ENCODE assay signal across 10 cellular contexts in the genomic region with DNA sequence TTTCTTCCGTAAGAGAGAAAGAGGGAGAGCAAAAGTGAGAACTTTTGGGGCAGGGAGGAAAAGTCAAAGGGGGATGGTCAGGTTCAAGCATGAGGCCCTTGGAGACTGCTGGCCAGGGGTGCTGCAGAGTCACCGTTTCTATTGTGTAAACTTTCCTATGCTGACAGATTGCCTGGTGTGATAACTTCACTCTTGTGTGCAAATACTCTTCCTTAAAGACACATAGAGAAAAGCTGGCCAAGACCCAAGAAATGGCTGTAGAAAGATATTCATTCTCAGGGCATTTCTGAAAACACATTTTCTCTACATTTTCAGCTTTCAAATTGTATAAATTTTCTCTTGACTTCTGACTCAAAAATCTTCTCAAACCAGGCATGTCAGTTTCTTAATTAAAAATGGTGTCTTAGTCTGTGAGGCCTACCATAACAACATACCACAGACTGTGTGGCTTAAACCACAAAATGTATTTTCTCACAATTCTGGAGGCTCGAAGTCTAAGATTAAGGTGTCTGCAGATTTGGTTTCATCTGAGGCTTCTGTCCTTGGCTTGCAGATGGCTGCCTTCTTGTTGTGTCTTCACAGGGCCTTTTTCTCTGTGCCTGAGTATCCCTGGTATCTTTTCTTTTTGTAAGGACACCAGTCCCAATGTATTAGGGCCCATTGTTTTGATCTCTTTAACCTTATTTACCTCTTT.
A peak's percentile ranks its signal among the peaks of the same experiment; 100 is the strongest.
DNase-seq lines count a peak whose midpoint lies in the region; ATAC-seq and TF ChIP-seq lines count a peak whose summit lies in the region.
"Had no signal": no experiment of that assay in that cellular context is flagged by ENCODE, and none has a peak within 500 bp of the region (broad histone marks: within the 10 kb centered on the region; RNA-seq: fewer than 3 reads in every experiment).

No MANE protein-coding gene starts in this region.

- H3K4me1 ChIP-seq in thyroid gland: peaks cover 5 to 6% of the 10 kb centered on the region in 2 donors

- 41 to 57% methylated on average over 3 of the region's 3 CpGs for WGBS in thyroid gland, 2 donors

- TF ChIP-seq CTCF in foreskin fibroblast (IDR thresholded peaks at IDR 0.05; ENCODE audit: low read depth, low read length) (no peak), thyroid gland (IDR thresholded peaks at IDR 0.05) (no peak)

- no peak overlapping the region for H3K4me3 ChIP-seq in foreskin fibroblast (ENCODE audit: low read depth in 1 of 2, low read length in 2 of 2)
- no peak overlapping the region for H3K4me3 ChIP-seq in thyroid gland (replicated peaks in 1 of 3)
- H3K4me3 ChIP-seq: lung had no signal

- H3K27me3 Mint-ChIP-seq in activated CD8-positive, alpha-beta memory T cell treated with anti-CD3 and anti-CD28 coated beads, Interleukin-2, amount 10 ng/mL, durations not matched to agents 7 days and 5 days: peaks cover 6% of the 10 kb centered on the region
- no peaks in the 10 kb centered on the region for H3K27me3 Mint-ChIP-seq in T-cell
- no peaks in the 10 kb centered on the region for H3K27me3 Mint-ChIP-seq in activated CD4-positive, alpha-beta memory T cell treated with anti-CD3 and anti-CD28 coated beads for 36 hours

- peaks cover 10% of the 10 kb centered on the region for H3K4me1 Mint-ChIP-seq in activated CD8-positive, alpha-beta memory T cell treated with anti-CD3 and anti-CD28 coated beads, Interleukin-2, amount 10 ng/mL, durations not matched to agents 7 days and 5 days
- H3K4me1 Mint-ChIP-seq in T-cell: peaks cover 23 to 33% (median 23%) of the 10 kb centered on the region in 3 donors
- peaks cover 24% of the 10 kb centered on the region for H3K4me1 Mint-ChIP-seq in activated CD4-positive, alpha-beta memory T cell treated with anti-CD3 and anti-CD28 coated beads for 36 hours (ENCODE audit: low read depth)

- H3K36me3 Mint-ChIP-seq in activated CD8-positive, alpha-beta memory T cell treated with anti-CD3 and anti-CD28 coated beads, Interleukin-2, amount 10 ng/mL, durations not matched to agents 7 days and 5 days: peaks cover 2% of the 10 kb centered on the region
- H3K36me3 Mint-ChIP-seq in T-cell: no peaks in the 10 kb centered on the region
- no peaks in the 10 kb centered on the region for H3K36me3 Mint-ChIP-seq in activated CD4-positive, alpha-beta memory T cell treated with anti-CD3 and anti-CD28 coated beads for 36 hours

- CTCF ChIA-PET in activated CD8-positive, alpha-beta memory T cell treated with anti-CD3 and anti-CD28 coated beads, Interleukin-2, amount 10 ng/mL, durations not matched to agents 7 days and 5 days (lab: Charles Lee): no interaction called here
- CTCF ChIA-PET in T-cell (lab: Charles Lee): interaction anchor here in 1 of 2 donors (1.3 kb wide), 1 partner anchor 592 kb away, joined by 3 read pairs; no protein-coding TSS in a partner anchor
- CTCF ChIA-PET in activated CD4-positive, alpha-beta memory T cell treated with anti-CD3 and anti-CD28 coated beads for 36 hours (lab: Charles Lee): no interaction called here

- peak overlapping the region; percentile 1 for H3K27ac Mint-ChIP-seq in activated CD8-positive, alpha-beta memory T cell treated with anti-CD3 and anti-CD28 coated beads, Interleukin-2, amount 10 ng/mL, durations not matched to agents 7 days and 5 days
- peak overlapping the region; percentile 74 to 79 for H3K27ac Mint-ChIP-seq in T-cell
- H3K27ac Mint-ChIP-seq in activated CD4-positive, alpha-beta memory T cell treated with anti-CD3 and anti-CD28 coated beads for 36 hours: no peak overlapping the region

- no peak overlapping the region for H3K4me3 Mint-ChIP-seq in activated CD8-positive, alpha-beta memory T cell treated with anti-CD3 and anti-CD28 coated beads, Interleukin-2, amount 10 ng/mL, durations not matched to agents 7 days and 5 days
- no peak overlapping the region for H3K4me3 Mint-ChIP-seq in T-cell
- no peak overlapping the region for H3K4me3 Mint-ChIP-seq in activated CD4-positive, alpha-beta memory T cell treated with anti-CD3 and anti-CD28 coated beads for 36 hours

- intact Hi-C loops in thyroid gland (cut with DNase I): no loop called here
- intact Hi-C loops in activated CD4-positive, alpha-beta memory T cell treated with anti-CD3 and anti-CD28 coated beads for 36 hours (cut with micrococcal nuclease): no loop called here

- POLR2A ChIA-PET in T-cell (lab: Charles Lee): no interaction called here
- POLR2A ChIA-PET in activated CD4-positive, alpha-beta memory T cell treated with anti-CD3 and anti-CD28 coated beads for 36 hours (lab: Charles Lee): no interaction called here

- no peak for DNase-seq in activated CD8-positive, alpha-beta memory T cell treated with anti-CD3 and anti-CD28 coated beads, Interleukin-2, amount 10 ng/mL, durations not matched to agents 7 days and 5 days
- DNase-seq in activated CD8-positive, alpha-beta memory T cell treated with anti-CD3 and anti-CD28 coated beads for 24 hours: no peak
- DNase-seq in T-cell: no peak
- DNase-seq in foreskin fibroblast: peak; percentile 16 to 46
- DNase-seq in thyroid gland: peak; percentile 14 to 23
- DNase-seq in NCI-H1105 (lab: John Stamatoyannopoulos, UW): no peak
- no peak for DNase-seq in activated CD4-positive, alpha-beta T cell treated with anti-CD3 and anti-CD28 coated beads for 1 hour
- DNase-seq in activated CD4-positive, alpha-beta memory T cell treated with anti-CD3 and anti-CD28 coated beads for 36 hours: no peak

- ATAC-seq in activated CD8-positive, alpha-beta memory T cell treated with anti-CD3 and anti-CD28 coated beads, Interleukin-2, amount 10 ng/mL, durations not matched to agents 7 days and 5 days: no peak
- ATAC-seq in T-cell (replicated peaks in 1 of 4): peak; percentile 26 to 76 (median 41)
- ATAC-seq: activated CD4-positive, CD25-positive, alpha-beta regulatory T cell treated with anti-CD3 and anti-CD28 coated beads, Interleukin-2, amount 50 U/mL, for 24 hours had no signal

- H3K36me3 ChIP-seq in thyroid gland: no peaks in the 10 kb centered on the region

- no peaks in the 10 kb centered on the region for H3K9me3 ChIP-seq in thyroid gland

- H3K27me3 ChIP-seq in thyroid gland: no peaks in the 10 kb centered on the region

- no peak for TF ChIP-seq POLR2A in thyroid gland (IDR thresholded peaks at IDR 0.05)

- peak overlapping the region in 1 of 3 donors; percentile 2 for H3K27ac ChIP-seq in thyroid gland

- H3K9me3 Mint-ChIP-seq in activated CD8-positive, alpha-beta memory T cell treated with anti-CD3 and anti-CD28 coated beads, Interleukin-2, amount 10 ng/mL, durations not matched to agents 7 days and 5 days (ENCODE audit: low read depth): peaks cover under 1% of the 10 kb centered on the region
- peaks cover 0 to 11% (median 4%) of the 10 kb centered on the region in 3 donors for H3K9me3 Mint-ChIP-seq in T-cell
- no peaks in the 10 kb centered on the region for H3K9me3 Mint-ChIP-seq in activated CD4-positive, alpha-beta memory T cell treated with anti-CD3 and anti-CD28 coated beads for 36 hours

Comparison
In these comparisons a context has a peak if more than half of its experiments do, and no peak if none do; other contexts are left out.
1. DNase-seq: peak in foreskin fibroblast (2 of 2) and thyroid gland (2 of 2); none in activated CD8-positive, alpha-beta memory T cell treated with anti-CD3 and anti-CD28 coated beads, Interleukin-2, amount 10 ng/mL, durations not matched to agents 7 days and 5 days (single experiment), activated CD8-positive, alpha-beta memory T cell treated with anti-CD3 and anti-CD28 coated beads for 24 hours (single experiment), T-cell (0 of 34), NCI-H1105 (single experiment), activated CD4-positive, alpha-beta T cell treated with anti-CD3 and anti-CD28 coated beads for 1 hour (single experiment) and activated CD4-positive, alpha-beta memory T cell treated with anti-CD3 and anti-CD28 coated beads for 36 hours (single experiment).